ENCODE assay signal across 16 cellular contexts in genomic region chr7:77734590-77735421, GRCh38. TPM values are rescaled to one million over a fixed set of nuclear protein-coding genes. Genes with fewer than 3 reads are reported as not detected.
DNase-seq lines count a peak whose midpoint lies in the region; ATAC-seq, FAIRE-seq and TF ChIP-seq lines count a peak whose summit lies in the region.
"Had no signal": no experiment of that assay in that cellular context is flagged by ENCODE, and none has a peak within 500 bp of the region (broad histone marks: within the 10 kb centered on the region; RNA-seq: fewer than 3 reads in every experiment).

No MANE protein-coding gene starts in this region.

- POLR2A ChIA-PET in IMR-90 (lab: Charles Lee; ENCODE audit: unreplicated experiment): no interaction called here

- H3K4me2 ChIP-seq in IMR-90 (ENCODE audit: low read depth, low read length): no peak overlapping the region
- H3K4me2 ChIP-seq: BLaER1 treated with 17β-estradiol and CSF1 and Interleukin-3, amounts not matched to agents 10 nM and 100 nM had no signal

- dilution Hi-C loops in IMR-90 (cut with HindIII; ENCODE audit: low sequenced_read_pairs, unreplicated experiment): no loop called here

- H3K18ac ChIP-seq in IMR-90 (ENCODE audit: low read depth, low read length): no peak overlapping the region

- intact Hi-C loops in IMR-90 (cut with micrococcal nuclease): loop anchor here (5.0 kb wide), 1 partner anchor 38 kb away; the partner anchor contains the start of gene RSBN1L
- intact Hi-C loops in pancreas (cut with DNase I): no loop called here
- intact Hi-C loops in upper lobe of right lung (cut with DNase I): no loop called here
- intact Hi-C loops in tibial artery (cut with DNase I; ENCODE audit: low total_unique reads): no loop called here

- TF ChIP-seq POLR2A in IMR-90 (IDR thresholded peaks at IDR 0.05; ENCODE audit: low read depth, low read length): no peak

- no peak overlapping the region for H4K5ac ChIP-seq in IMR-90 (ENCODE audit: low read depth, low read length)

- H4K20me1 ChIP-seq in IMR-90 (ENCODE audit: insufficient read depth, low read length): peaks cover 35% of the 10 kb centered on the region; the same call in 1 of the 2 replicates

- H3K4me1 ChIP-seq in IMR-90 (ENCODE audit: control insufficient read depth, insufficient read depth, low read length) (peaks cover 6% of the 10 kb centered on the region; the same call in 1 of the 2 replicates), pancreas (peaks cover 9 to 17% (median 17%) of the 10 kb centered on the region in 3 donors), upper lobe of right lung (peaks cover 6% of the 10 kb centered on the region), tibial artery (peaks cover 0 to 37% (median 10%) of the 10 kb centered on the region in 4 donors)

- H2BK20ac ChIP-seq in IMR-90 (ENCODE audit: low read depth, low read length): no peak overlapping the region

- no peak overlapping the region for H3K27ac ChIP-seq in IMR-90 (ENCODE audit: insufficient read depth, low read length)
- peak overlapping the region in 1 of 4 donors; percentile 17 for H3K27ac ChIP-seq in pancreas
- H3K27ac ChIP-seq in upper lobe of right lung: no peak overlapping the region
- H3K27ac ChIP-seq in tibial artery: no peak overlapping the region
- H3K27ac ChIP-seq: ascending aorta; BLaER1 treated with 17β-estradiol and CSF1 and Interleukin-3, amounts not matched to agents 10 nM and 100 nM; dorsolateral prefrontal cortex; ovary; spleen had no signal

- no peak overlapping the region for H3K23ac ChIP-seq in IMR-90 (ENCODE audit: low read depth, low read length)

- no peak overlapping the region for H3K56ac ChIP-seq in IMR-90 (ENCODE audit: extremely low read depth, insufficient read depth, low read length)

- ATAC-seq in IMR-90 (ENCODE audit: low read depth) (no peak), pancreas (peak; percentile 64 to 87 (median 77)), upper lobe of right lung (no peak)
- peak; percentile 37 for ATAC-seq in activated T-helper 17 cell treated with anti-CD3 and anti-CD28 coated beads, Interleukin-2, amount 50 U/mL, for 72 hours (replicated peaks)

- no peak for DNase-seq in IMR-90
- DNase-seq in frontal cortex (ENCODE audit: low spot score in 2 of 2): no peak
- no peak for DNase-seq in pancreas
- DNase-seq in globus pallidus (ENCODE audit: low spot score): no peak
- no peak for DNase-seq in upper lobe of right lung
- DNase-seq in tibial artery: no peak
- DNase-seq: activated effector memory CD4-positive, alpha-beta T cell treated with Interleukin-2 at 50 U/mL for 16 hours; DND-41; dorsolateral prefrontal cortex; HCEC 1CT; NCI-H1417 treated with DMSO at 0.1 percent for 48 hours; ovary; spleen had no signal

- H3K27me3 Mint-ChIP-seq in activated T-helper 17 cell treated with anti-CD3 and anti-CD28 coated beads, Interleukin-2, amount 50 U/mL, for 72 hours: no peaks in the 10 kb centered on the region

- no TSS peak for BruUV-seq in IMR-90 (replicated peaks; lab: Mats Ljungman, UMichigan)

- H3K27ac Mint-ChIP-seq in activated T-helper 17 cell treated with anti-CD3 and anti-CD28 coated beads, Interleukin-2, amount 50 U/mL, for 72 hours: no peak overlapping the region

- no peak overlapping the region for H4K91ac ChIP-seq in IMR-90 (ENCODE audit: insufficient read depth, low read depth, low read length)

- in situ Hi-C loops in IMR-90 (cut with MboI; ENCODE audit: low sequenced_read_pairs): no loop called here

- H4K8ac ChIP-seq in IMR-90 (ENCODE audit: low read depth in 2 of 2, low read length in 2 of 2): no peak overlapping the region

- no peaks in the 10 kb centered on the region for H3K9me3 ChIP-seq in IMR-90 (ENCODE audit: control insufficient read depth, insufficient read depth, low read length)
- H3K9me3 ChIP-seq in pancreas: peaks cover 0 to 2% (median 0%) of the 10 kb centered on the region in 4 donors
- no peaks in the 10 kb centered on the region for H3K9me3 ChIP-seq in upper lobe of right lung
- H3K9me3 ChIP-seq in tibial artery: no peaks in the 10 kb centered on the region
- H3K9me3 ChIP-seq: ascending aorta; BLaER1 treated with 17β-estradiol and CSF1 and Interleukin-3, amounts not matched to agents 10 nM and 100 nM; ovary; spleen had no signal

- H3K9me1 ChIP-seq in IMR-90 (ENCODE audit: insufficient read depth, low read length): peaks cover 3% of the 10 kb centered on the region; the same call in 1 of the 2 replicates

- H3K4me3 ChIP-seq in IMR-90 (ENCODE audit: insufficient read depth, low read depth, low read length) (no peak overlapping the region), pancreas (no peak overlapping the region), upper lobe of right lung (no peak overlapping the region), tibial artery (no peak overlapping the region)
- H3K4me3 ChIP-seq: ascending aorta; BLaER1 treated with 17β-estradiol and CSF1 and Interleukin-3, amounts not matched to agents 10 nM and 100 nM; dorsolateral prefrontal cortex; ovary; spleen had no signal

- H3K9ac ChIP-seq in IMR-90 (ENCODE audit: low read depth, low read length): no peak overlapping the region
- H3K9ac ChIP-seq: BLaER1 treated with 17β-estradiol and CSF1 and Interleukin-3, amounts not matched to agents 10 nM and 100 nM had no signal

- whole genome bisulfite sequencing in IMR-90 (ENCODE audit: extremely low coverage in 2 of 2, insufficient read length in 1 of 2), 2 experiments: 100% methylated on average over 1 of the region's 11 CpGs; no CpG with 5 or more reads in 1 of the 2 experiments
- 27 to 30% methylated on average over 11 of the region's 11 CpGs for WGBS in pancreas, 2 donors

- no peak overlapping the region for H2BK15ac ChIP-seq in IMR-90 (ENCODE audit: low read depth, low read length)

- no peaks in the 10 kb centered on the region for H3K9me3 Mint-ChIP-seq in activated T-helper 17 cell treated with anti-CD3 and anti-CD28 coated beads, Interleukin-2, amount 50 U/mL, for 72 hours

- H3K36me3 ChIP-seq in IMR-90 (ENCODE audit: control insufficient read depth, insufficient read depth, low read length) (peaks cover 2% of the 10 kb centered on the region; the same call in 1 of the 2 replicates), pancreas (no peaks in the 10 kb centered on the region), upper lobe of right lung (peaks cover 14% of the 10 kb centered on the region), tibial artery (peaks cover 0 to 8% (median 3%) of the 10 kb centered on the region in 3 donors)
- H3K36me3 ChIP-seq: ovary had no signal

- no peak overlapping the region for H3K4ac ChIP-seq in IMR-90 (ENCODE audit: low read depth, low read length)

- H3K4me1 Mint-ChIP-seq in activated T-helper 17 cell treated with anti-CD3 and anti-CD28 coated beads, Interleukin-2, amount 50 U/mL, for 72 hours: peaks cover 12% of the 10 kb centered on the region

- no peak for TF ChIP-seq RAD21 in IMR-90 (IDR thresholded peaks at IDR 0.05; ENCODE audit: low read length)

- peaks cover 39% of the 10 kb centered on the region for H3K36me3 Mint-ChIP-seq in activated T-helper 17 cell treated with anti-CD3 and anti-CD28 coated beads, Interleukin-2, amount 50 U/mL, for 72 hours (ENCODE audit: low read depth)

- TF ChIP-seq CTCF in IMR-90 (conservative IDR thresholded peaks at IDR 0.05; ENCODE audit: low read depth, low read length): no peak
- no peak for TF ChIP-seq CTCF in pancreas (IDR thresholded peaks at IDR 0.05)
- no peak for TF ChIP-seq CTCF in upper lobe of right lung (IDR thresholded peaks at IDR 0.05)
- TF ChIP-seq CTCF in tibial artery (IDR thresholded peaks at IDR 0.05): no peak

- no peak overlapping the region for H2AK5ac ChIP-seq in IMR-90 (ENCODE audit: low read depth, low read length)

- no peak overlapping the region for H2BK5ac ChIP-seq in IMR-90 (ENCODE audit: low read depth, low read length, poor library complexity, severe bottlenecking)

- peak; percentile 69 for FAIRE-seq in frontal cortex (lab: Jason Lieb, UNC)
- peak; percentile 96 for FAIRE-seq in pancreas (lab: Jason Lieb, UNC)

- H2AFZ ChIP-seq in IMR-90 (replicated peaks; ENCODE audit: low read length, poor library complexity): no peak overlapping the region

- H2AK9ac ChIP-seq in IMR-90 (replicated peaks; ENCODE audit: low read depth, low read length, poor library complexity): no peak overlapping the region

- CTCF ChIA-PET in IMR-90 (lab: Yijun Ruan, JAX): no interaction called here

- H3K27me3 ChIP-seq in IMR-90 (ENCODE audit: control insufficient read depth, insufficient read depth, low read length): no peaks in the 10 kb centered on the region
- H3K27me3 ChIP-seq in pancreas: no peaks in the 10 kb centered on the region
- no peaks in the 10 kb centered on the region for H3K27me3 ChIP-seq in upper lobe of right lung
- H3K27me3 ChIP-seq in tibial artery: no peaks in the 10 kb centered on the region
- H3K27me3 ChIP-seq: ascending aorta; BLaER1 treated with 17β-estradiol and CSF1 and Interleukin-3, amounts not matched to agents 10 nM and 100 nM; dorsolateral prefrontal cortex; ovary; spleen had no signal

- no peak overlapping the region for H3K14ac ChIP-seq in IMR-90 (replicated peaks; ENCODE audit: low read depth, low read length)

- H3K79me1 ChIP-seq in IMR-90 (ENCODE audit: low read depth in 1 of 2, low read length in 2 of 2): peaks cover 10 to 59% of the 10 kb centered on the region in 2 experiments; a peak in 3 of 4 replicates

- no peak overlapping the region for H3K4me3 Mint-ChIP-seq in activated T-helper 17 cell treated with anti-CD3 and anti-CD28 coated beads, Interleukin-2, amount 50 U/mL, for 72 hours

- H2BK120ac ChIP-seq in IMR-90 (ENCODE audit: low read depth, low read length): no peak overlapping the region

TF ChIP-seq in IMR-90, 13 proteins besides CTCF, POLR2A, EP300 and RAD21:
- TF ChIP-seq MAFK (IDR thresholded peaks at IDR 0.05; ENCODE audit: low read depth, low read length) (peak; percentile 26; the same call in 1 of the 2 replicates), MAZ (IDR thresholded peaks at IDR 0.05; ENCODE audit: borderline replicate concordance, low read depth, low read length) (no peak)

RNA-seq across cellular contexts. Expression of gene RSBN1L, which starts 38.5 kb away (rescaled TPM):
- total RNA-seq in IMR-90 (2012; rRNA removed) (14.7 and 23.6 TPM in 2 replicates), frontal cortex (92.9 TPM), pancreas (10 to 100 TPM in 2 of 6 donors, 1 to 10 TPM in 4; 7.6 to 14.3 (median 9.0) TPM), upper lobe of right lung (27.7 TPM)
- polyA plus RNA-seq in IMR-90 (2012; rRNA removed) (5.7 and 7.8 TPM in 2 replicates), pancreas (1 to 10 TPM; 5.0 to 9.7 TPM)
- polyA plus RNA-seq in IMR-90 (2012; cell fraction: cytosol; rRNA removed): 1.1 and 1.7 TPM in 2 replicates
- polyA plus RNA-seq in IMR-90 (2012; cell fraction: nucleus; rRNA removed; ENCODE audit: low replicate concordance): 1.8 and 10.0 TPM in 2 replicates
- 10 to 100 TPM; 15.1 to 21.6 TPM for total RNA-seq in activated T-helper 17 cell treated with anti-CD3 and anti-CD28 coated beads, Interleukin-2, amount 50 U/mL, for 72 hours

Comparison
In these comparisons a context has a peak if more than half of its experiments do, and no peak if none do; other contexts are left out.
1. ATAC-seq: peak in activated T-helper 17 cell treated with anti-CD3 and anti-CD28 coated beads, Interleukin-2, amount 50 U/mL, for 72 hours (single experiment) and pancreas (4 of 4); none in IMR-90 (single experiment) and upper lobe of right lung (single experiment).